Comparison of ENCODE assay signal across 15 cellular contexts in genomic region chr11:1502971-1503707, GRCh38. TPM values are rescaled to one million over a fixed set of nuclear protein-coding genes. Genes with fewer than 3 reads are reported as not detected.
A peak's percentile ranks its signal among the peaks of the same experiment; 100 is the strongest.
DNase-seq lines count a peak whose midpoint lies in the region; ATAC-seq and TF ChIP-seq lines count a peak whose summit lies in the region.
"Had no signal": no experiment of that assay in that cellular context is flagged by ENCODE, and none has a peak within 500 bp of the region (broad histone marks: within the 10 kb centered on the region; RNA-seq: fewer than 3 reads in every experiment).

No MANE protein-coding gene starts in this region.

- no peak for TF ChIP-seq CTCF in type B pancreatic cell (conservative IDR thresholded peaks at IDR 0.05)

- no peaks in the 10 kb centered on the region for H3K9me3 Mint-ChIP-seq in activated T-cell treated with anti-CD3 and anti-CD28 coated beads, Interleukin-2, amount 50 U/mL, for 24 hours
- no peaks in the 10 kb centered on the region for H3K9me3 Mint-ChIP-seq in type B pancreatic cell

- intact Hi-C loops in Right ventricle myocardium superior (cut with DNase I): no loop called here

- peaks cover 27% of the 10 kb centered on the region for H3K36me3 Mint-ChIP-seq in activated T-cell treated with anti-CD3 and anti-CD28 coated beads, Interleukin-2, amount 50 U/mL, for 24 hours (ENCODE audit: low read depth)
- H3K36me3 Mint-ChIP-seq in type B pancreatic cell: peaks cover 8% of the 10 kb centered on the region

- no peaks in the 10 kb centered on the region for H3K27me3 Mint-ChIP-seq in activated T-cell treated with anti-CD3 and anti-CD28 coated beads, Interleukin-2, amount 50 U/mL, for 24 hours
- H3K27me3 Mint-ChIP-seq in type B pancreatic cell: no peaks in the 10 kb centered on the region
- H3K27me3 Mint-ChIP-seq: activated CD4-positive, alpha-beta T cell treated with anti-CD3 and anti-CD28 coated beads for 36 hours had no signal

- DNase-seq in activated T-cell treated with anti-CD3 and anti-CD28 coated beads, Interleukin-2, amount 50 U/mL, for 24 hours: no peak
- no peak for DNase-seq in activated T-cell treated with anti-CD3 and anti-CD28 coated beads, Interleukin-2, amount 50 U/mL, for 1 hour
- DNase-seq in Right ventricle myocardium superior: peak; percentile 76
- peak in 35 of 56 donors; percentile 13 to 73 (median 45) for DNase-seq in nucleus accumbens (lab: John Stamatoyannopoulos, UW)
- no peak for DNase-seq in type B pancreatic cell (ENCODE audit: extremely low spot score, unreplicated experiment)
- DNase-seq in stimulated activated naive CD4-positive, alpha-beta T cell (lab: John Stamatoyannopoulos, UW): no peak
- DNase-seq in Kasumi-1 (lab: John Stamatoyannopoulos, UW): no peak
- DNase-seq: activated CD4-positive, alpha-beta T cell treated with anti-CD3 and anti-CD28 coated beads for 36 hours; activated gamma-delta T cell treated with Interleukin-2 at 50 U/mL for 16 hours; colonic mucosa; DMS 273 treated with DMSO at 0.1 percent for 48 hours; NCI-H1417 treated with DMSO at 0.1 percent for 48 hours; SW 1271 had no signal

- H3K4me1 Mint-ChIP-seq in activated T-cell treated with anti-CD3 and anti-CD28 coated beads, Interleukin-2, amount 50 U/mL, for 24 hours (ENCODE audit: low read depth): peaks cover 38% of the 10 kb centered on the region
- H3K4me1 Mint-ChIP-seq in type B pancreatic cell (ENCODE audit: unreplicated experiment): peaks cover 18% of the 10 kb centered on the region

- no peak overlapping the region for H3K4me3 Mint-ChIP-seq in activated T-cell treated with anti-CD3 and anti-CD28 coated beads, Interleukin-2, amount 50 U/mL, for 24 hours
- no peak overlapping the region for H3K4me3 Mint-ChIP-seq in type B pancreatic cell
- H3K4me3 Mint-ChIP-seq: activated CD4-positive, alpha-beta T cell treated with anti-CD3 and anti-CD28 coated beads for 36 hours; GM23338 had no signal

- H3K27ac Mint-ChIP-seq in activated T-cell treated with anti-CD3 and anti-CD28 coated beads, Interleukin-2, amount 50 U/mL, for 24 hours: peak overlapping the region; percentile 55
- H3K27ac Mint-ChIP-seq in type B pancreatic cell: peak overlapping the region; percentile 31
- H3K27ac Mint-ChIP-seq: activated CD4-positive, alpha-beta T cell treated with anti-CD3 and anti-CD28 coated beads for 36 hours; GM23338 had no signal

- ATAC-seq in Right ventricle myocardium superior (ENCODE audit: poor library complexity): peak; percentile 71
- ATAC-seq in GM21825 (IDR thresholded peaks at IDR 0.05; ENCODE audit: unreplicated experiment): no peak
- ATAC-seq: activated CD4-positive, alpha-beta T cell treated with anti-CD3 and anti-CD28 coated beads for 36 hours had no signal

RNA-seq across cellular contexts. Expression of gene MOB2, which starts 16.6 kb away (rescaled TPM):
- total RNA-seq in Right ventricle myocardium superior (46.1 TPM), type B pancreatic cell (ENCODE audit: low replicate concordance) (39.6 and 46.8 TPM in 2 replicates)

Comparison
In these comparisons a context has a peak if more than half of its experiments do, and no peak if none do; other contexts are left out.
1. DNase-seq: peak in Right ventricle myocardium superior (single experiment) and nucleus accumbens (35 of 56); none in activated T-cell treated with anti-CD3 and anti-CD28 coated beads, Interleukin-2, amount 50 U/mL, for 24 hours (single experiment), activated T-cell treated with anti-CD3 and anti-CD28 coated beads, Interleukin-2, amount 50 U/mL, for 1 hour (single experiment), type B pancreatic cell (single experiment), stimulated activated naive CD4-positive, alpha-beta T cell (0 of 6) and Kasumi-1 (0 of 2).